ENCODE assay signal across 8 cellular contexts in the genomic region with DNA sequence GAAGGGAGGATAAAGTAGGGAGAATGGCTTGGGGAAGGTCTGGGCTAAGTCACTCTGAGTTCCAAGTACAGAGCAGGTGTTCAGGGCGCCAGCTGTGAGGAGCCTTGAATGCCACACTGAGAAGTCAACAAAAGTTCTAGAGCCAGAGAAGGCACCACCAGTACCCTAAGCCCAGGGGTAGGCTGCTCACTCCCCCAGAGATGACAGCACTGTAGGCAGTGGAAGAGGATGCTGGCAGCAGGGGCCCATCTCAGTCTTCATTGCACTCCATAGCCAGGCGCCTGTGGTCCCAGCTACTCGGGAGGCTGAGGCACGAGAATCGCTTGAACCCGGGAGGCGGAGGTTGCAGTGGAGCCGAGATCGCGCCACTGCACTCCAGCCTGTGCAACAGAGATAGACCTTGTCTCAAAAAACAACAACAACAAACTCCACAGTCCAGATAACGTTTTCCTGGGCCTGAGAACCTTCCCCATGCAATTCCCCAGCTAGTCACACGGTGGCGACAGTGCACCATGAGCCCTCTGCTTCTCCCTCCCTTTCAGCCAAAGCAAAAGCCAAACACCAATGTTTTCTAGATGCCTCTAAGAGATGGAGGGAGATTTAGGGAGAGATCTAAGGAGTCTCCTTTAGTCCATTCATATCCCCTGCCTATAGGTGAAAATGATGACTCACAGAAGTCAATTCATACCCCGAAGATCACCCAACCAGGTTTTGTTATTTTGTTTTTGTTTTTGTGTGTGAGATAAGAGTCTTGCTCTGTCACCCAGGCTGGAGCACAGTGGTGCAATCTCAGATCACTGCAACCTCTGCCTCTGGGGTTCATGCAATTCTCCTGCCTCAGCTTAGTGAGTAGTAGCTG. TPM values are rescaled to one million over a fixed set of nuclear protein-coding genes. Genes with fewer than 3 reads are reported as not detected.
DNase-seq lines count a peak whose midpoint lies in the region; ATAC-seq, FAIRE-seq and TF ChIP-seq lines count a peak whose summit lies in the region.

No MANE protein-coding gene starts in this region.

- no peaks in the 10 kb centered on the region for H3K36me3 Mint-ChIP-seq in activated naive CD4-positive, alpha-beta T cell treated with anti-CD3 and anti-CD28 coated beads for 36 hours (ENCODE audit: low read depth)

- CTCF ChIA-PET in activated naive CD4-positive, alpha-beta T cell treated with anti-CD3 and anti-CD28 coated beads for 36 hours (lab: Charles Lee): interaction anchor here (0.5 to 6.6 kb wide), 43 partner anchors 12 to 456 kb away, joined by 3 to 85 read pairs (median 4); partner anchors contain the start of genes FGFR4, NSD1, PRELID1 and RAB24

- H3K4me1 ChIP-seq in gastroesophageal sphincter (peaks cover 0 to 25% (median 3%) of the 10 kb centered on the region in 3 donors), pancreas (peaks cover 0 to 3% (median 0%) of the 10 kb centered on the region in 3 donors), transverse colon (peaks cover 0 to 20% (median 8%) of the 10 kb centered on the region in 4 donors)

- no peak for FAIRE-seq in pancreas (lab: Jason Lieb, UNC)

- H3K9me3 Mint-ChIP-seq in activated naive CD4-positive, alpha-beta T cell treated with anti-CD3 and anti-CD28 coated beads for 36 hours: no peaks in the 10 kb centered on the region

- intact Hi-C loops in activated naive CD4-positive, alpha-beta T cell treated with anti-CD3 and anti-CD28 coated beads for 36 hours (cut with micrococcal nuclease): loop anchor here (1.0 to 5.0 kb wide), 6 partner anchors 20 to 388 kb away; partner anchors contain the start of genes NSD1, PRELID1, RAB24 and UNC5A
- intact Hi-C loops in pancreas (cut with DNase I): loop anchor here in 2 of 3 donors (5.0 to 10.0 kb wide), 2 partner anchors 41 to 191 kb away; partner anchors contain the start of genes PRELID1 (in 1 of the 2) and RAB24 (in 1 of the 2)
- intact Hi-C loops in transverse colon (cut with DNase I; ENCODE audit: low total_unique reads): loop anchor here (2.0 kb wide), 1 partner anchor 19 kb away; the partner anchor contains the start of gene NSD1

- H3K4me3 ChIP-seq in SK-N-MC: no peak overlapping the region
- H3K4me3 ChIP-seq in gastroesophageal sphincter: no peak overlapping the region
- H3K4me3 ChIP-seq in pancreas: no peak overlapping the region
- H3K4me3 ChIP-seq in transverse colon: no peak overlapping the region

- H3K27ac ChIP-seq in SK-N-MC: no peak overlapping the region
- H3K27ac ChIP-seq in gastroesophageal sphincter: peak overlapping the region in 1 of 4 donors; percentile 3
- H3K27ac ChIP-seq in pancreas: no peak overlapping the region
- peak overlapping the region in 2 of 4 donors; percentile 26 to 41 for H3K27ac ChIP-seq in transverse colon

- H3K4me3 Mint-ChIP-seq in activated naive CD4-positive, alpha-beta T cell treated with anti-CD3 and anti-CD28 coated beads for 36 hours: no peak overlapping the region

- H3K27me3 Mint-ChIP-seq in activated naive CD4-positive, alpha-beta T cell treated with anti-CD3 and anti-CD28 coated beads for 36 hours (ENCODE audit: low read depth): no peaks in the 10 kb centered on the region

- no peak overlapping the region for H3K27ac Mint-ChIP-seq in activated naive CD4-positive, alpha-beta T cell treated with anti-CD3 and anti-CD28 coated beads for 36 hours

- H3K27me3 ChIP-seq in gastroesophageal sphincter (no peaks in the 10 kb centered on the region), pancreas (no peaks in the 10 kb centered on the region), transverse colon (no peaks in the 10 kb centered on the region)

- TF ChIP-seq EP300 in gastroesophageal sphincter (IDR thresholded peaks at IDR 0.05) (no peak), transverse colon (IDR thresholded peaks at IDR 0.05; ENCODE audit: low read depth) (no peak)

- H3K9ac ChIP-seq in SK-N-MC (ENCODE audit: insufficient read length): no peak overlapping the region

- no peak for TF ChIP-seq POLR2A in gastroesophageal sphincter (IDR thresholded peaks at IDR 0.05)
- TF ChIP-seq POLR2A in transverse colon (IDR thresholded peaks at IDR 0.05): no peak

- DNase-seq in NCI-H524 (lab: John Stamatoyannopoulos, UW) (peak; percentile 6 to 57), NCI-H524 treated with DMSO at 0.1 percent for 48 hours (lab: John Stamatoyannopoulos, UW) (no peak), SK-N-MC (ENCODE audit: low read depth, low spot score) (peak; percentile 26), pancreas (peak; percentile 56 to 88 (median 78)), transverse colon (peak; percentile 81)
- peak; percentile 89 for DNase-seq in activated naive CD4-positive, alpha-beta T cell treated with anti-CD3 and anti-CD28 coated beads for 36 hours

- in situ Hi-C loops in transverse colon (cut with MboI; ENCODE audit: low pct_ligation_motif_present in 1 of 4, low pct_unique_long_range_greater_than_20kb in 1 of 4, low sequenced_read_pairs in 3 of 4): loop anchor here in 1 of 4 donors (25.0 kb wide), 1 partner anchor 174 kb away; no protein-coding TSS in a partner anchor

- TF ChIP-seq CTCF in LNCAP (IDR thresholded peaks at IDR 0.05) (peak; percentile 99), gastroesophageal sphincter (IDR thresholded peaks at IDR 0.05) (peak in 3 of 4 experiments; percentile 92 to 97 (median 96)), pancreas (IDR thresholded peaks at IDR 0.05) (peak; percentile 91 to 99 (median 96)), transverse colon (IDR thresholded peaks at IDR 0.05) (peak; percentile 96 to 99 (median 98))

- peaks cover 20% of the 10 kb centered on the region for H3K4me1 Mint-ChIP-seq in activated naive CD4-positive, alpha-beta T cell treated with anti-CD3 and anti-CD28 coated beads for 36 hours (ENCODE audit: low read depth)

- no peaks in the 10 kb centered on the region for H3K36me3 ChIP-seq in SK-N-MC (ENCODE audit: insufficient read depth, low read length)
- no peaks in the 10 kb centered on the region for H3K36me3 ChIP-seq in gastroesophageal sphincter
- H3K36me3 ChIP-seq in pancreas: no peaks in the 10 kb centered on the region
- no peaks in the 10 kb centered on the region for H3K36me3 ChIP-seq in transverse colon

- 16 to 19% methylated on average over 7 to 13 of the region's 14 CpGs for WGBS in gastroesophageal sphincter (ENCODE audit: low coverage in 1 of 2), 2 donors
- 16 to 17% methylated on average over 14 of the region's 14 CpGs for WGBS in pancreas, 2 donors
- WGBS in transverse colon (ENCODE audit: low coverage in 1 of 2), 2 donors: 20 to 64% methylated on average over 2 to 14 of the region's 14 CpGs

- peak; percentile 49 for ATAC-seq in gastroesophageal sphincter
- peak; percentile 54 to 83 (median 77) for ATAC-seq in pancreas

- H3K9me3 ChIP-seq in SK-N-MC (ENCODE audit: low read depth, low read length): no peaks in the 10 kb centered on the region
- H3K9me3 ChIP-seq in gastroesophageal sphincter: no peaks in the 10 kb centered on the region
- H3K9me3 ChIP-seq in pancreas: no peaks in the 10 kb centered on the region
- no peaks in the 10 kb centered on the region for H3K9me3 ChIP-seq in transverse colon

RNA-seq across cellular contexts. Expression of gene NSD1, which starts 19.8 kb away (rescaled TPM):
- 10 to 100 TPM; 50.2 to 51.7 TPM for total RNA-seq in activated naive CD4-positive, alpha-beta T cell treated with anti-CD3 and anti-CD28 coated beads for 36 hours
- total RNA-seq in gastroesophageal sphincter (10 to 100 TPM; 41.1 to 58.4 (median 49.5) TPM), pancreas (10 to 100 TPM; 26.3 to 51.2 (median 33.6) TPM), transverse colon (10 to 100 TPM; 32.6 to 84.9 (median 60.7) TPM)
- 1 to 10 TPM; 6.9 to 7.8 TPM for polyA plus RNA-seq in pancreas

RNA-seq across cellular contexts. Expression of gene FGFR4, which starts 27.1 kb away (rescaled TPM):
- 1 to 10 TPM in 1 of 2 experiments, under 1 TPM in 1; 0.95 to 1.3 TPM for total RNA-seq in activated naive CD4-positive, alpha-beta T cell treated with anti-CD3 and anti-CD28 coated beads for 36 hours
- 1 to 10 TPM; 3.0 to 7.4 (median 6.6) TPM for total RNA-seq in gastroesophageal sphincter
- 10 to 100 TPM; 23.5 to 43.3 (median 29.7) TPM for total RNA-seq in pancreas
- polyA plus RNA-seq in pancreas: 100 to 1,000 TPM in 1 of 2 donors, 10 to 100 TPM in 1; 69.6 to 105 TPM
- total RNA-seq in transverse colon: 10 to 100 TPM; 15.3 to 86.2 (median 22.2) TPM
